2 cellular contexts compared by ENCODE assay signal in genomic region chr19:12921083-12921482, GRCh38. TPM values are rescaled to one million over a fixed set of nuclear protein-coding genes. Genes with fewer than 3 reads are reported as not detected.
"Had no signal": no experiment of that assay in that cellular context is flagged by ENCODE, and none has a peak within 500 bp of the region (broad histone marks: within the 10 kb centered on the region; RNA-seq: fewer than 3 reads in every experiment).

No MANE protein-coding gene starts in this region.

RNA-seq across cellular contexts. Expression of gene SYCE2, which starts 2.0 kb away (rescaled TPM):
- total RNA-seq: left ventricle myocardium inferior, mammary epithelial cell had no signal
